Comparison of ENCODE assay signal across 8 cellular contexts in genomic region chr6:128731249-128732165, GRCh38.
DNase-seq lines count a peak whose midpoint lies in the region; ATAC-seq and TF ChIP-seq lines count a peak whose summit lies in the region.
"Had no signal": no experiment of that assay in that cellular context is flagged by ENCODE, and none has a peak within 500 bp of the region (broad histone marks: within the 10 kb centered on the region; RNA-seq: fewer than 3 reads in every experiment).

No MANE protein-coding gene starts in this region.

- H3K9me2 ChIP-seq in PC-3 (replicated peaks; ENCODE audit: low read length) = no peaks in the 10 kb centered on the region

- H3K4me2 ChIP-seq in PC-3 (ENCODE audit: low read length) = no peak overlapping the region

- 89% methylated on average over 2 of the region's 2 CpGs for WGBS in prostate gland

- ATAC-seq in HG03432 (IDR thresholded peaks at IDR 0.05; ENCODE audit: unreplicated experiment) (peak; percentile 84), PC-3 (peak; percentile 74)
- ATAC-seq: naive thymus-derived CD4-positive, alpha-beta T cell had no signal

- TF ChIP-seq POLR2A in prostate gland (IDR thresholded peaks at IDR 0.05) = no peak

- H3K36me3 ChIP-seq in PC-3 (ENCODE audit: low read depth, low read length) = no peaks in the 10 kb centered on the region
- no peaks in the 10 kb centered on the region for H3K36me3 ChIP-seq in prostate gland

- H3K27me3 ChIP-seq in PC-3 (ENCODE audit: low read length) = no peaks in the 10 kb centered on the region
- no peaks in the 10 kb centered on the region for H3K27me3 ChIP-seq in prostate gland (replicated peaks; ENCODE audit: insufficient read depth)

- no peaks in the 10 kb centered on the region for H3K79me2 ChIP-seq in PC-3 (ENCODE audit: low read length)

- BruUV-seq in PC-3 (replicated peaks; lab: Mats Ljungman, UMichigan) = no TSS peak

- POLR2A ChIA-PET in PC-3 (lab: Charles Lee; ENCODE audit: unreplicated experiment) = no interaction called here

- CTCF ChIA-PET in PC-3 (lab: Charles Lee) = interaction anchor here (0.6 to 1.5 kb wide), 4 partner anchors 80 to 261 kb away, joined by 3 to 4 read pairs (median 3); partner anchors contain the start of gene PTPRK

- intact Hi-C loops in PC-3 (cut with micrococcal nuclease) (loop anchor here (2.0 to 10.0 kb wide), 5 partner anchors 213 to 995 kb away; no protein-coding TSS in a partner anchor), prostate gland (cut with DNase I) (no loop called here)

- H3K9me3 ChIP-seq in PC-3 (ENCODE audit: low read length) (no peaks in the 10 kb centered on the region), prostate gland (no peaks in the 10 kb centered on the region)

- H3K27ac ChIP-seq in PC-3 (ENCODE audit: low read length) = no peak overlapping the region
- H3K27ac ChIP-seq in prostate gland = no peak overlapping the region

- TF ChIP-seq CTCF in GM12873 (IDR thresholded peaks at IDR 0.05; ENCODE audit: insufficient read depth, low read depth, low read length, missing control alignments) = peak; percentile 48
- TF ChIP-seq CTCF in PC-3 (conservative IDR thresholded peaks at IDR 0.05; ENCODE audit: low read depth, low read length) = peak; percentile 77
- TF ChIP-seq CTCF in fibroblast of pulmonary artery (IDR thresholded peaks at IDR 0.05; ENCODE audit: low read length, missing control alignments) = peak; percentile 63
- TF ChIP-seq CTCF in prostate gland (IDR thresholded peaks at IDR 0.05) = peak in 3 of 4 experiments; percentile 17 to 52 (median 52)

- no peak overlapping the region for H3K9ac ChIP-seq in PC-3 (ENCODE audit: low read length)

- DNase-seq in PC-3 = peak; percentile 65
- DNase-seq in fibroblast of pulmonary artery (ENCODE audit: low read depth) = peak; percentile 75
- no peak for DNase-seq in prostate gland (ENCODE audit: low spot score)
- no peak for DNase-seq in stimulated activated CD4-positive, alpha-beta T cell treated with anti-CD3 and anti-CD28 coated beads, Interleukin-2, amount 100 ng/mL, for 48 hours
- no peak for DNase-seq in GF-D8 (lab: John Stamatoyannopoulos, UW)

- no peaks in the 10 kb centered on the region for H3F3A ChIP-seq in PC-3 (ENCODE audit: low read length, unreplicated experiment)

- H2AFZ ChIP-seq in PC-3 (ENCODE audit: low read length) = no peak overlapping the region

- no peaks in the 10 kb centered on the region for H3K4me1 ChIP-seq in PC-3 (ENCODE audit: insufficient read depth, low read length)
- H3K4me1 ChIP-seq in prostate gland (replicated peaks) = no peaks in the 10 kb centered on the region

- H3K4me3 ChIP-seq in PC-3 (ENCODE audit: low read length) = no peak overlapping the region
- H3K4me3 ChIP-seq in fibroblast of pulmonary artery (replicated peaks; ENCODE audit: low read depth, low read length) = no peak overlapping the region
- no peak overlapping the region for H3K4me3 ChIP-seq in prostate gland

- H4K20me1 ChIP-seq in PC-3 (ENCODE audit: low read length) = no peaks in the 10 kb centered on the region

Comparison
In these comparisons a context has a peak if more than half of its experiments do, and no peak if none do; other contexts are left out.
1. DNase-seq: peak in PC-3 (single experiment) and fibroblast of pulmonary artery (single experiment); none in prostate gland (single experiment), stimulated activated CD4-positive, alpha-beta T cell treated with anti-CD3 and anti-CD28 coated beads, Interleukin-2, amount 100 ng/mL, for 48 hours (0 of 2) and GF-D8 (single experiment).
2. Peak in every context shown above with its lines, with median percentiles within 50 percentile points of each other: CTCF ChIP-seq.